ENCODE assay signal across 1 cellular context in the genomic region with DNA sequence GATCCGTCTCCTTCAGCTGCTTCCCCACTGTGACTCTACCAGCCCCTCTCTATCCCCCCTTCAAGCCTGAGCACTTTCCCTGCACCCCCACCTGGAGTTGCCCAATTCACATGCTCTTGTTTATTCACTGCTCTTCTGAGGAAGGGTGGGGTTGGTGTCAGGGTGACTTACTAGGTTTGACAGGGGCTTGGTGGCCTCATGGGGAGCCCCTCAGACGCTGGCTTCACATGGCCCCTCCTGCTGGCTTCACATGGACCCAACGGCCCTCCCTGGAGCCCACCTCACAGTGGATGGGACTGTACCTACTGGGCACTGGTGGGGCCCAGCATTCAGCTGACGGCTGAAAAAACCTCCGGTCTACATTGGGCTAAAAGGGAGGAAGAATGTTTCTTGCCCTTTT.
TF ChIP-seq lines count a peak whose summit lies in the region.

No MANE protein-coding gene starts in this region.

TF ChIP-seq in GM23338, 12 proteins besides CTCF, POLR2A, EP300 and RAD21 (continued from another document):
- no peak for TF ChIP-seq POLR2AphosphoS5 (IDR thresholded peaks at IDR 0.05; ENCODE audit: low read depth)
- TF ChIP-seq CREB1 (CRISPR knock-in tag; IDR thresholded peaks at IDR 0.05; ENCODE audit: low read depth) = no peak
- TF ChIP-seq, protein P1, sequence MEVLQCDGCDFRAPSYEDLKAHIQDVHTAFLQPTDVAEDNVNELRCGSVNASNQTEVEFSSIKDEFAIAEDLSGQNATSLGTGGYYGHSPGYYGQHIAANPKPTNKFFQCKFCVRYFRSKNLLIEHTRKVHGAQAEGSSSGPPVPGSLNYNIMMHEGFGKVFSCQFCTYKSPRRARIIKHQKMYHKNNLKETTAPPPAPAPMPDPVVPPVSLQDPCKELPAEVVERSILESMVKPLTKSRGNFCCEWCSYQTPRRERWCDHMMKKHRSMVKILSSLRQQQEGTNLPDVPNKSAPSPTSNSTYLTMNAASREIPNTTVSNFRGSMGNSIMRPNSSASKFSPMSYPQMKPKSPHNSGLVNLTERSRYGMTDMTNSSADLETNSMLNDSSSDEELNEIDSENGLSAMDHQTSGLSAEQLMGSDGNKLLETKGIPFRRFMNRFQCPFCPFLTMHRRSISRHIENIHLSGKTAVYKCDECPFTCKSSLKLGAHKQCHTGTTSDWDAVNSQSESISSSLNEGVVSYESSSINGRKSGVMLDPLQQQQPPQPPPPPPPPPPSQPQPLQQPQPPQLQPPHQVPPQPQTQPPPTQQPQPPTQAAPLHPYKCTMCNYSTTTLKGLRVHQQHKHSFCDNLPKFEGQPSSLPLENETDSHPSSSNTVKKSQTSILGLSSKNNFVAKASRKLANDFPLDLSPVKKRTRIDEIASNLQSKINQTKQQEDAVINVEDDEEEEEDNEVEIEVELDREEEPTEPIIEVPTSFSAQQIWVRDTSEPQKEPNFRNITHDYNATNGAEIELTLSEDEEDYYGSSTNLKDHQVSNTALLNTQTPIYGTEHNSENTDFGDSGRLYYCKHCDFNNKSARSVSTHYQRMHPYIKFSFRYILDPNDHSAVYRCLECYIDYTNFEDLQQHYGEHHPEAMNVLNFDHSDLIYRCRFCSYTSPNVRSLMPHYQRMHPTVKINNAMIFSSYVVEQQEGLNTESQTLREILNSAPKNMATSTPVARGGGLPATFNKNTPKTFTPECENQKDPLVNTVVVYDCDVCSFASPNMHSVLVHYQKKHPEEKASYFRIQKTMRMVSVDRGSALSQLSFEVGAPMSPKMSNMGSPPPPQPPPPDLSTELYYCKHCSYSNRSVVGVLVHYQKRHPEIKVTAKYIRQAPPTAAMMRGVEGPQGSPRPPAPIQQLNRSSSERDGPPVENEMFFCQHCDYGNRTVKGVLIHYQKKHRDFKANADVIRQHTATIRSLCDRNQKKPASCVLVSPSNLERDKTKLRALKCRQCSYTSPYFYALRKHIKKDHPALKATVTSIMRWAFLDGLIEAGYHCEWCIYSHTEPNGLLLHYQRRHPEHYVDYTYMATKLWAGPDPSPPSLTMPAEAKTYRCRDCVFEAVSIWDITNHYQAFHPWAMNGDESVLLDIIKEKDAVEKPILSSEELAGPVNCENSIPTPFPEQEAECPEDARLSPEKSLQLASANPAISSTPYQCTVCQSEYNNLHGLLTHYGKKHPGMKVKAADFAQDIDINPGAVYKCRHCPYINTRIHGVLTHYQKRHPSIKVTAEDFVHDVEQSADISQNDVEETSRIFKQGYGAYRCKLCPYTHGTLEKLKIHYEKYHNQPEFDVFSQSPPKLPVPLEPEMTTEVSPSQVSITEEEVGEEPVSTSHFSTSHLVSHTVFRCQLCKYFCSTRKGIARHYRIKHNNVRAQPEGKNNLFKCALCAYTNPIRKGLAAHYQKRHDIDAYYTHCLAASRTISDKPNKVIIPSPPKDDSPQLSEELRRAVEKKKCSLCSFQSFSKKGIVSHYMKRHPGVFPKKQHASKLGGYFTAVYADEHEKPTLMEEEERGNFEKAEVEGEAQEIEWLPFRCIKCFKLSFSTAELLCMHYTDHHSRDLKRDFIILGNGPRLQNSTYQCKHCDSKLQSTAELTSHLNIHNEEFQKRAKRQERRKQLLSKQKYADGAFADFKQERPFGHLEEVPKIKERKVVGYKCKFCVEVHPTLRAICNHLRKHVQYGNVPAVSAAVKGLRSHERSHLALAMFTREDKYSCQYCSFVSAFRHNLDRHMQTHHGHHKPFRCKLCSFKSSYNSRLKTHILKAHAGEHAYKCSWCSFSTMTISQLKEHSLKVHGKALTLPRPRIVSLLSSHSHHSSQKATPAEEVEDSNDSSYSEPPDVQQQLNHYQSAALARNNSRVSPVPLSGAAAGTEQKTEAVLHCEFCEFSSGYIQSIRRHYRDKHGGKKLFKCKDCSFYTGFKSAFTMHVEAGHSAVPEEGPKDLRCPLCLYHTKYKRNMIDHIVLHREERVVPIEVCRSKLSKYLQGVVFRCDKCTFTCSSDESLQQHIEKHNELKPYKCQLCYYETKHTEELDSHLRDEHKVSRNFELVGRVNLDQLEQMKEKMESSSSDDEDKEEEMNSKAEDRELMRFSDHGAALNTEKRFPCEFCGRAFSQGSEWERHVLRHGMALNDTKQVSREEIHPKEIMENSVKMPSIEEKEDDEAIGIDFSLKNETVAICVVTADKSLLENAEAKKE (CRISPR knock-in tag; IDR thresholded peaks at IDR 0.05) = no peak
